In genomic region chr2:138536302-138536701, GRCh38 we compare ENCODE assay signal across 11 cellular contexts. TPM values are rescaled to one million over a fixed set of nuclear protein-coding genes. Genes with fewer than 3 reads are reported as not detected.
A peak's percentile ranks its signal among the peaks of the same experiment; 100 is the strongest.
DNase-seq lines count a peak whose midpoint lies in the region; ATAC-seq and TF ChIP-seq lines count a peak whose summit lies in the region.
"Had no signal": no experiment of that assay in that cellular context is flagged by ENCODE, and none has a peak within 500 bp of the region (broad histone marks: within the 10 kb centered on the region; RNA-seq: fewer than 3 reads in every experiment).

No MANE protein-coding gene starts in this region.

- DNase-seq in D341Med (ENCODE audit: low spot score) (peak; percentile 51), GM20000 (ENCODE audit: low spot score) (peak; percentile 18), fibroblast of gingiva (ENCODE audit: low read depth) (peak; percentile 17), aorta (no peak), LoVo (ENCODE audit: low spot score) (no peak), gastrocnemius medialis (no peak)
- DNase-seq: GDM1, NCI-H1048 had no signal

- H3K4me1 ChIP-seq in aorta (ENCODE audit: control insufficient read depth in 1 of 2, insufficient read depth in 2 of 2, low read length in 2 of 2) (peaks cover 1 to 7% of the 10 kb centered on the region in 2 donors), gastrocnemius medialis (peaks cover 9% of the 10 kb centered on the region in 2 donors)

- intact Hi-C loops in aorta (cut with DNase I) (no loop called here), gastrocnemius medialis (cut with DNase I; ENCODE audit: low total_unique reads) (no loop called here)

- TF ChIP-seq CTCF in GM20000 (IDR thresholded peaks at IDR 0.05; ENCODE audit: extremely low read depth, missing control alignments) (no peak), gastrocnemius medialis (IDR thresholded peaks at IDR 0.05 in 4 of 5, conservative IDR thresholded peaks at IDR 0.05 in 1 of 5) (no peak)

- no peaks in the 10 kb centered on the region for H3K9me3 ChIP-seq in aorta (ENCODE audit: control insufficient read depth, low read length)
- no peaks in the 10 kb centered on the region for H3K9me3 ChIP-seq in gastrocnemius medialis

- H3K36me3 ChIP-seq in aorta (ENCODE audit: control insufficient read depth in 1 of 2, insufficient read depth in 2 of 2, low read length in 1 of 2): peaks cover 0 to 3% of the 10 kb centered on the region in 2 donors
- H3K36me3 ChIP-seq in gastrocnemius medialis: no peaks in the 10 kb centered on the region

- H3K4me3 ChIP-seq in aorta (ENCODE audit: low read length in 2 of 2): no peak overlapping the region
- H3K4me3 ChIP-seq in gastrocnemius medialis: no peak overlapping the region

- TF ChIP-seq POLR2A in gastrocnemius medialis (IDR thresholded peaks at IDR 0.05): no peak

- in situ Hi-C loops in gastrocnemius medialis (cut with MboI; ENCODE audit: low sequenced_read_pairs in 4 of 4): no loop called here

- 87 to 89% methylated on average over 2 of the region's 2 CpGs for WGBS in aorta, 2 donors

- H3K27me3 ChIP-seq in aorta (ENCODE audit: control insufficient read depth in 1 of 2, insufficient read depth in 2 of 2, low read length in 1 of 2): no peaks in the 10 kb centered on the region
- no peaks in the 10 kb centered on the region for H3K27me3 ChIP-seq in gastrocnemius medialis

- H3K27ac ChIP-seq in aorta (ENCODE audit: low read depth in 1 of 2, low read length in 2 of 2): no peak overlapping the region
- H3K27ac ChIP-seq in gastrocnemius medialis: no peak overlapping the region

- ATAC-seq in HG03439 (IDR thresholded peaks at IDR 0.05; ENCODE audit: unreplicated experiment) (peak; percentile 69), aorta (ENCODE audit: low FRiP score) (no peak), HG02938 (IDR thresholded peaks at IDR 0.05; ENCODE audit: unreplicated experiment) (no peak), gastrocnemius medialis (no peak)
- ATAC-seq: sciatic nerve had no signal

RNA-seq across cellular contexts. Expression of gene SPOPL, which starts 34.7 kb away (rescaled TPM):
- total RNA-seq in aorta (10 to 100 TPM; 38.8 to 39.9 TPM), gastrocnemius medialis (10 to 100 TPM; 11.2 to 17.7 (median 12.5) TPM)
- polyA plus RNA-seq in aorta: 10 to 100 TPM in 1 of 2 donors, 1 to 10 TPM in 1; 9.1 to 24.9 TPM

Comparison
In these comparisons a context has a peak if more than half of its experiments do, and no peak if none do; other contexts are left out.
1. DNase-seq: peak in D341Med (single experiment), GM20000 (single experiment) and fibroblast of gingiva (single experiment); none in aorta (0 of 2), LoVo (single experiment) and gastrocnemius medialis (0 of 2).